Comparison of ENCODE assay signal across 8 cellular contexts in the genomic region with DNA sequence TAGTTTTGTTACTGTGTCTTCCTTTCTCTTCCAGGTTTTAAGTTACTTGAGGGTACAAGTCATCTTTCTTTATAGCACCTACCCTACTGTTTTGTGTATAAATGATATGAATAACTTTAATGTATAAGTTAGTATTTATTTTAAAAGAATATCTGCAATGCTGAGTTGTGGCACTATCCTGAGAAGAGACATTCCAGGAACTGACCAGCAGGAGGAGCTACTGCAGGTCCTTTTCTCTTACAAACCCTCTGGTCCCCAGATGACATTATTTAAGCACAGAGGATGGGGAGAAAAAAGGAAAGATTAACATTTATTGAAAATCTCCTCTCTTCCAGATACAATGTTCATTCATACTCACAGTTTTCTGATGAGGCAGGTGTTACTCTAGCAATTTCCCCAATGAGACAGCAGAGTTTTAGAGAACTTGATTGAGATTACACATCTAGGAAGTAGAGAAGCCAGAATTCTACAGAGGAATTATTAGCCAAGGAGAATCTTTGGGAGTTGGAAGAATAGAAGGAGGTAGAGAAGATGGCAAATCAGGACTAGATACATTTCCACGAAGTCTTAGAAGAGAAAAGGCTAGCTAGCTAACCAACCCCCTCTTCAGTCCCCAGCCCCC.
DNase-seq lines count a peak whose midpoint lies in the region; ATAC-seq, FAIRE-seq and TF ChIP-seq lines count a peak whose summit lies in the region.

No MANE protein-coding gene starts in this region.

- H3K27ac ChIP-seq in OCI-LY1 (ENCODE audit: low read depth, low read length, poor library complexity, severe bottlenecking) (no peak overlapping the region), thyroid gland (no peak overlapping the region)

- no peak for ATAC-seq in T-helper 17 cell

- WGBS in thyroid gland, 2 donors, result 15 to 39% methylated on average over 1 of the region's 1 CpG

- H3F3A ChIP-seq in OCI-LY1 (ENCODE audit: insufficient read depth, low read length), result no peaks in the 10 kb centered on the region

- H3K4me3 ChIP-seq in OCI-LY1 (ENCODE audit: low read depth, low read length, poor library complexity, severe bottlenecking) (no peak overlapping the region), thyroid gland (replicated peaks in 1 of 3) (no peak overlapping the region)

- H3K4me2 ChIP-seq in OCI-LY1 (ENCODE audit: low read length), result no peak overlapping the region

- H3K27me3 ChIP-seq in OCI-LY1 (ENCODE audit: insufficient read depth, low read length) (no peaks in the 10 kb centered on the region), thyroid gland (no peaks in the 10 kb centered on the region)

- TF ChIP-seq POLR2A in thyroid gland (IDR thresholded peaks at IDR 0.05), result no peak

- no peaks in the 10 kb centered on the region for H4K20me1 ChIP-seq in OCI-LY1 (ENCODE audit: insufficient read depth, low read length)

- H3K9me3 ChIP-seq in OCI-LY1 (ENCODE audit: low read length) (no peaks in the 10 kb centered on the region), thyroid gland (no peaks in the 10 kb centered on the region), T-helper 17 cell (ENCODE audit: control insufficient read depth, low read length, poor library complexity, severe bottlenecking) (no peaks in the 10 kb centered on the region)

- no peaks in the 10 kb centered on the region for H3K9me2 ChIP-seq in OCI-LY1 (ENCODE audit: low read depth, low read length)

- H3K27ac Mint-ChIP-seq in HFFc6 (no peak overlapping the region), T-helper 17 cell (no peak overlapping the region)

- H3K27me3 Mint-ChIP-seq in HFFc6 (ENCODE audit: insufficient read depth), result no peaks in the 10 kb centered on the region
- H3K27me3 Mint-ChIP-seq in T-helper 17 cell, result no peaks in the 10 kb centered on the region

- H3K9ac ChIP-seq in OCI-LY1 (ENCODE audit: low read length), result no peak overlapping the region

- H3K4me1 Mint-ChIP-seq in HFFc6 (ENCODE audit: low read depth), result no peaks in the 10 kb centered on the region
- no peaks in the 10 kb centered on the region for H3K4me1 Mint-ChIP-seq in T-helper 17 cell

- H3K9me3 Mint-ChIP-seq in HFFc6, result peaks cover 27% of the 10 kb centered on the region

- peak; percentile 66 for TF ChIP-seq CTCF in HFFc6 (IDR thresholded peaks at IDR 0.05)
- peak; percentile 57 for TF ChIP-seq CTCF in OCI-LY1 (IDR thresholded peaks at IDR 0.05; ENCODE audit: low read length)
- TF ChIP-seq CTCF in thyroid gland (IDR thresholded peaks at IDR 0.05), result peak in 4 of 6 experiments; percentile 17 to 57 (median 42)

- no peaks in the 10 kb centered on the region for H3K4me1 ChIP-seq in OCI-LY1 (ENCODE audit: insufficient read depth, low read length, severe bottlenecking)
- H3K4me1 ChIP-seq in thyroid gland, result no peaks in the 10 kb centered on the region

- H3K4me3 Mint-ChIP-seq in HFFc6, result no peak overlapping the region
- H3K4me3 Mint-ChIP-seq in T-helper 17 cell, result no peak overlapping the region

- no peak overlapping the region for H2AFZ ChIP-seq in OCI-LY1 (ENCODE audit: low read length)

- peak; percentile 34 for FAIRE-seq in frontal cortex (lab: Jason Lieb, UNC)

- peak; percentile 26 for DNase-seq in NOMO-1 treated with DMSO at 0.1 percent for 48 hours (lab: John Stamatoyannopoulos, UW; ENCODE audit: unreplicated experiment)
- DNase-seq in NOMO-1 treated with dmso at 0.1 percent for 144 hours (lab: John Stamatoyannopoulos, UW; ENCODE audit: unreplicated experiment), result no peak
- no peak for DNase-seq in HFFc6
- DNase-seq in frontal cortex (ENCODE audit: low spot score in 2 of 2), result peak; percentile 3 to 10
- DNase-seq in thyroid gland, result peak; percentile 8 to 20
- DNase-seq in stimulated activated naive CD4-positive, alpha-beta T cell treated with Interleukin-2 at 50 U/mL for 16 hours (lab: John Stamatoyannopoulos, UW), result no peak
- DNase-seq in T-helper 17 cell, result no peak

- H3K79me2 ChIP-seq in OCI-LY1 (ENCODE audit: insufficient read depth, low read length), result no peaks in the 10 kb centered on the region

- intact Hi-C loops in thyroid gland (cut with DNase I), result no loop called here

- H3K36me3 Mint-ChIP-seq in HFFc6 (ENCODE audit: low read depth) (no peaks in the 10 kb centered on the region), T-helper 17 cell (ENCODE audit: low read depth) (no peaks in the 10 kb centered on the region)

- H3K36me3 ChIP-seq in OCI-LY1 (ENCODE audit: insufficient read depth, low read length), result no peaks in the 10 kb centered on the region
- H3K36me3 ChIP-seq in thyroid gland, result no peaks in the 10 kb centered on the region

Comparison
In these comparisons a context has a peak if more than half of its experiments do, and no peak if none do; other contexts are left out.
1. DNase-seq: peak in NOMO-1 treated with DMSO at 0.1 percent for 48 hours (single experiment), frontal cortex (2 of 2) and thyroid gland (2 of 2); none in NOMO-1 treated with dmso at 0.1 percent for 144 hours (single experiment), HFFc6 (single experiment), stimulated activated naive CD4-positive, alpha-beta T cell treated with Interleukin-2 at 50 U/mL for 16 hours (single experiment) and T-helper 17 cell (0 of 3).
2. Peak in every context shown above with its lines, with median percentiles within 50 percentile points of each other: CTCF ChIP-seq.